Comparison of ENCODE assay signal across 29 cellular contexts in the genomic region with DNA sequence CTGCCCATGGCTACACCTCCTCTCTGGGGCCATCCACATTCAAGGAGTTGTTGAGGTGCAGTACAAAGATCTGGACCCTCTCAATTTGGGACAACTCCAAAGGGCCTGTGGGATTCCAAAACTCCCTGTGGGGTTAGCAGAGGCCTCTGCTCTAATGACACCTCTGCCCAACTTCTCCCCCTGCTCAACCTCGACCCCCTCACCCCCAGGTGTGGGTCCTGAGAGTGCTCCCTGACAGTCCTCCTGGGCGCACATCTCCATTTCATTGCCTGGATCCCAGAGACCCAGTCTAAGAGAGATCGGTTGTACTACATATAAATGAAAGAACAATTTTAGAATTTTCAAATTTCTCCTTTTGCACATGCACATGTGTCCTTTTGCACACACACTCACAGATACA.
"Had no signal": no experiment of that assay in that cellular context is flagged by ENCODE, and none has a peak within 500 bp of the region (broad histone marks: within the 10 kb centered on the region; RNA-seq: fewer than 3 reads in every experiment).

No MANE protein-coding gene starts in this region.

- FAIRE-seq: endometrium, islet of Langerhans, keratinocyte had no signal

- H3K36me3 ChIP-seq: colonic mucosa, esophagus squamous epithelium, gastrocnemius medialis, heart left ventricle, left lung had no signal

- H3K36me3 Mint-ChIP-seq: memory B cell, mesothelial cell of epicardium, naive B cell had no signal

- H3K9me3 ChIP-seq: colonic mucosa, esophagus squamous epithelium, gastrocnemius medialis, left lung, mucosa of descending colon had no signal

- H3K4me1 Mint-ChIP-seq: memory B cell, naive B cell had no signal

- H2AFZ ChIP-seq: hepatocyte had no signal

- H3K27me3 ChIP-seq: colonic mucosa had no signal

- ATAC-seq: effector memory CD8-positive, alpha-beta T cell; esophagus mucosa; gastrocnemius medialis; heart left ventricle; left cardiac atrium; left lung; left ventricle myocardium superior; mucosa of descending colon had no signal

- H3K79me2 ChIP-seq: hepatocyte had no signal

- H3K4me3 ChIP-seq: colonic mucosa, esophagus squamous epithelium, gastrocnemius medialis, heart left ventricle, hepatocyte, left lung, lung, mucosa of descending colon had no signal

- H3K27ac ChIP-seq: colonic mucosa, epithelial cell of prostate, esophagus squamous epithelium, gastrocnemius medialis, heart left ventricle, hepatocyte, left lung had no signal

- H3K9me3 Mint-ChIP-seq: dendritic cell treated with granulocyte-macrophage colony-stimulating factor and Interleukin-4, amounts not matched to agents 40 ng/mL and 50 ng/mL, for 4 days; effector memory CD8-positive, alpha-beta T cell; endodermal cell; memory B cell; naive B cell had no signal

- H3K4me3 Mint-ChIP-seq: dendritic cell treated with granulocyte-macrophage colony-stimulating factor and Interleukin-4, amounts not matched to agents 40 ng/mL and 50 ng/mL, for 4 days; effector memory CD8-positive, alpha-beta T cell; endodermal cell; memory B cell; mesothelial cell of epicardium; naive B cell had no signal

- H3K4me2 ChIP-seq: hepatocyte had no signal

- H3K4me1 ChIP-seq: colonic mucosa, gastrocnemius medialis, left lung had no signal

- H3K27ac Mint-ChIP-seq: dendritic cell treated with granulocyte-macrophage colony-stimulating factor and Interleukin-4, amounts not matched to agents 40 ng/mL and 50 ng/mL, for 4 days; effector memory CD8-positive, alpha-beta T cell; endodermal cell; memory B cell; mesothelial cell of epicardium had no signal

- DNase-seq: colonic mucosa; cortex of kidney; effector CD8-positive, alpha-beta T cell; effector memory CD8-positive, alpha-beta T cell; endodermal cell; erythroblast; esophagus squamous epithelium; foreskin fibroblast; foreskin melanocyte; gastrocnemius medialis; heart left ventricle; hypothalamus; left cardiac atrium; left lung; left ventricle myocardium superior; mammary epithelial cell; mesendoderm; mucosa of descending colon; naive B cell had no signal
